ENCODE assay signal across 6 cellular contexts in the genomic region with DNA sequence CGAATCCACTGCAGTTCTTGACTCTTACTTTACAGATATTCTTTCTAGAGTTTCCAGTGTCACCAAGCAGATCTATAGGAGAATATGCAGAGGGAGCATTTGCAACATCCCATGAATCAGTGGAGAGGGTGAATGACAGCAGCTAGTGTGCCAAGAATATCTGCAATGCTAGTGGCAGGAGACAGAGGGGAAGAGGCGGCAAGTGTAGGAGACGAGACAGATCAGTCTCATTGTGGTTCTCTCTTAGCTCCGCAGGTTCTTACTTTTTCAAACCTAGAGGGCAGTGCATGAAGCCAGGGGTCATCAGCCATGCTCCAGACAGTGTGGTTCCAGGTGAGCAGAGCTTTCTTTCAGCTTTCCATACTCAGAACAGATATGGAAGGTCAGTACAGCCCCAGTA. TPM values are rescaled to one million over a fixed set of nuclear protein-coding genes. Genes with fewer than 3 reads are reported as not detected.
DNase-seq lines count a peak whose midpoint lies in the region; ATAC-seq and TF ChIP-seq lines count a peak whose summit lies in the region.

No MANE protein-coding gene starts in this region.

- no peaks in the 10 kb centered on the region for H3K9me3 Mint-ChIP-seq in activated naive CD4-positive, alpha-beta T cell treated with anti-CD3 and anti-CD28 coated beads, Interleukin-2, amount 50 U/mL, for 24 hours

- H3K4me3 Mint-ChIP-seq in activated naive CD4-positive, alpha-beta T cell treated with anti-CD3 and anti-CD28 coated beads, Interleukin-2, amount 50 U/mL, for 24 hours = peak overlapping the region; percentile 85

- H3K27me3 ChIP-seq in foreskin keratinocyte (no peaks in the 10 kb centered on the region), thoracic aorta (replicated peaks; ENCODE audit: insufficient read depth) (no peaks in the 10 kb centered on the region)

- H3K36me3 Mint-ChIP-seq in activated naive CD4-positive, alpha-beta T cell treated with anti-CD3 and anti-CD28 coated beads, Interleukin-2, amount 50 U/mL, for 24 hours = peaks cover 9% of the 10 kb centered on the region

- no peak for DNase-seq in activated naive CD4-positive, alpha-beta T cell treated with anti-CD3 and anti-CD28 coated beads, Interleukin-2, amount 50 U/mL, for 16 hours
- DNase-seq in foreskin keratinocyte (peak in 1 of 2 donors; percentile 9), thoracic aorta (ENCODE audit: low spot score) (no peak)

- H3K9me3 ChIP-seq in thoracic aorta = no peaks in the 10 kb centered on the region

- peaks cover 39% of the 10 kb centered on the region for H3K4me1 Mint-ChIP-seq in activated naive CD4-positive, alpha-beta T cell treated with anti-CD3 and anti-CD28 coated beads, Interleukin-2, amount 50 U/mL, for 24 hours

- H3K4me1 ChIP-seq in foreskin keratinocyte (peaks cover 5% of the 10 kb centered on the region), thoracic aorta (ENCODE audit: control insufficient read depth in 1 of 2, low read depth in 2 of 2) (peaks cover 6% of the 10 kb centered on the region in 2 donors)

- peaks cover 6% of the 10 kb centered on the region for H3K36me3 ChIP-seq in thoracic aorta

- ATAC-seq in foreskin keratinocyte (peak; percentile 19), thoracic aorta (ENCODE audit: insufficient number of reproducible peaks, low FRiP score, low read depth) (no peak), GM19395 (IDR thresholded peaks at IDR 0.05; ENCODE audit: unreplicated experiment) (no peak), GM18867 (IDR thresholded peaks at IDR 0.05; ENCODE audit: unreplicated experiment) (no peak)

- no peak overlapping the region for H3K27ac ChIP-seq in foreskin keratinocyte
- H3K27ac ChIP-seq in thoracic aorta = no peak overlapping the region

- H3K27me3 Mint-ChIP-seq in activated naive CD4-positive, alpha-beta T cell treated with anti-CD3 and anti-CD28 coated beads, Interleukin-2, amount 50 U/mL, for 24 hours = no peaks in the 10 kb centered on the region

- TF ChIP-seq CTCF in foreskin keratinocyte (conservative IDR thresholded peaks at IDR 0.05) (no peak), thoracic aorta (IDR thresholded peaks at IDR 0.05) (no peak)

- H3K27ac Mint-ChIP-seq in activated naive CD4-positive, alpha-beta T cell treated with anti-CD3 and anti-CD28 coated beads, Interleukin-2, amount 50 U/mL, for 24 hours = peak overlapping the region; percentile 82

- peak overlapping the region; percentile 78 for H3K4me3 ChIP-seq in thoracic aorta

RNA-seq across cellular contexts. Expression of a gene that starts 0.7 kb away (rescaled TPM):
- total RNA-seq in foreskin keratinocyte = 5.2 and 6.2 TPM in 2 replicates
- 1.1 and 1.3 TPM in 2 replicates for polyA plus RNA-seq in foreskin keratinocyte
- 1 to 10 TPM; 3.8 to 4.0 TPM for total RNA-seq in thoracic aorta

RNA-seq across cellular contexts. Expression of a gene that starts 20.5 kb away (rescaled TPM):
- total RNA-seq in foreskin keratinocyte = 926 and 984 TPM in 2 replicates
- 1,179 and 1,288 TPM in 2 replicates for polyA plus RNA-seq in foreskin keratinocyte
- total RNA-seq in thoracic aorta = 100 to 1,000 TPM; 145 to 291 TPM

RNA-seq across cellular contexts. Expression of a gene that starts 28.2 kb away (rescaled TPM):
- total RNA-seq in foreskin keratinocyte = 1.1 and 1.3 TPM in 2 replicates
- 0.34 and 0.40 TPM in 2 replicates for polyA plus RNA-seq in foreskin keratinocyte
- 1 to 10 TPM; 2.8 to 3.1 TPM for total RNA-seq in thoracic aorta

RNA-seq across cellular contexts. Expression of a gene that starts 47.1 kb away (rescaled TPM):
- total RNA-seq in foreskin keratinocyte (10.8 and 11.0 TPM in 2 replicates), thoracic aorta (10 to 100 TPM; 27.1 to 35.6 TPM)
- 4.3 and 4.8 TPM in 2 replicates for polyA plus RNA-seq in foreskin keratinocyte
